Comparison of ENCODE assay signal across 1 cellular context in the genomic region with DNA sequence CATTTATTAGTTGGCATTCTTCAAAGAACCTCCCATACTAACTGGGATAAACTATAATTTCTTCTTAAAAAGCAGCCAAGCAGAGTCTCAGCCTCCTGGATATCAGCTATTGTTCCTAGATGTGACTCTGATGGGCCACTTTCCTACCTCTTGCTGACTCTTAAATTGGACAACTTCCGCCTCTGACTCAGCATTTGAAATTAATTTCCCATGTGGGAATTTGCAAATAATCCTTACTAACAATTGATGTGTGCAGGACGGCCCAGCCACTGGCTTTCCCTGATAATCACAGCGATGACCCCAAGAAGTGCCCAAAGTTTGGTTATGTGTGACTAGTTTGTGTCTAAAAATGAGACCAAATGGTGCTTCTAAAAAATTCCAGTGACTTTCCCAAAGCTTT.
TF ChIP-seq lines count a peak whose summit lies in the region.

No MANE protein-coding gene starts in this region.

TF ChIP-seq in GM23338, 12 proteins besides CTCF, POLR2A, EP300 and RAD21 (continued from another document):
- TF ChIP-seq, protein P1, sequence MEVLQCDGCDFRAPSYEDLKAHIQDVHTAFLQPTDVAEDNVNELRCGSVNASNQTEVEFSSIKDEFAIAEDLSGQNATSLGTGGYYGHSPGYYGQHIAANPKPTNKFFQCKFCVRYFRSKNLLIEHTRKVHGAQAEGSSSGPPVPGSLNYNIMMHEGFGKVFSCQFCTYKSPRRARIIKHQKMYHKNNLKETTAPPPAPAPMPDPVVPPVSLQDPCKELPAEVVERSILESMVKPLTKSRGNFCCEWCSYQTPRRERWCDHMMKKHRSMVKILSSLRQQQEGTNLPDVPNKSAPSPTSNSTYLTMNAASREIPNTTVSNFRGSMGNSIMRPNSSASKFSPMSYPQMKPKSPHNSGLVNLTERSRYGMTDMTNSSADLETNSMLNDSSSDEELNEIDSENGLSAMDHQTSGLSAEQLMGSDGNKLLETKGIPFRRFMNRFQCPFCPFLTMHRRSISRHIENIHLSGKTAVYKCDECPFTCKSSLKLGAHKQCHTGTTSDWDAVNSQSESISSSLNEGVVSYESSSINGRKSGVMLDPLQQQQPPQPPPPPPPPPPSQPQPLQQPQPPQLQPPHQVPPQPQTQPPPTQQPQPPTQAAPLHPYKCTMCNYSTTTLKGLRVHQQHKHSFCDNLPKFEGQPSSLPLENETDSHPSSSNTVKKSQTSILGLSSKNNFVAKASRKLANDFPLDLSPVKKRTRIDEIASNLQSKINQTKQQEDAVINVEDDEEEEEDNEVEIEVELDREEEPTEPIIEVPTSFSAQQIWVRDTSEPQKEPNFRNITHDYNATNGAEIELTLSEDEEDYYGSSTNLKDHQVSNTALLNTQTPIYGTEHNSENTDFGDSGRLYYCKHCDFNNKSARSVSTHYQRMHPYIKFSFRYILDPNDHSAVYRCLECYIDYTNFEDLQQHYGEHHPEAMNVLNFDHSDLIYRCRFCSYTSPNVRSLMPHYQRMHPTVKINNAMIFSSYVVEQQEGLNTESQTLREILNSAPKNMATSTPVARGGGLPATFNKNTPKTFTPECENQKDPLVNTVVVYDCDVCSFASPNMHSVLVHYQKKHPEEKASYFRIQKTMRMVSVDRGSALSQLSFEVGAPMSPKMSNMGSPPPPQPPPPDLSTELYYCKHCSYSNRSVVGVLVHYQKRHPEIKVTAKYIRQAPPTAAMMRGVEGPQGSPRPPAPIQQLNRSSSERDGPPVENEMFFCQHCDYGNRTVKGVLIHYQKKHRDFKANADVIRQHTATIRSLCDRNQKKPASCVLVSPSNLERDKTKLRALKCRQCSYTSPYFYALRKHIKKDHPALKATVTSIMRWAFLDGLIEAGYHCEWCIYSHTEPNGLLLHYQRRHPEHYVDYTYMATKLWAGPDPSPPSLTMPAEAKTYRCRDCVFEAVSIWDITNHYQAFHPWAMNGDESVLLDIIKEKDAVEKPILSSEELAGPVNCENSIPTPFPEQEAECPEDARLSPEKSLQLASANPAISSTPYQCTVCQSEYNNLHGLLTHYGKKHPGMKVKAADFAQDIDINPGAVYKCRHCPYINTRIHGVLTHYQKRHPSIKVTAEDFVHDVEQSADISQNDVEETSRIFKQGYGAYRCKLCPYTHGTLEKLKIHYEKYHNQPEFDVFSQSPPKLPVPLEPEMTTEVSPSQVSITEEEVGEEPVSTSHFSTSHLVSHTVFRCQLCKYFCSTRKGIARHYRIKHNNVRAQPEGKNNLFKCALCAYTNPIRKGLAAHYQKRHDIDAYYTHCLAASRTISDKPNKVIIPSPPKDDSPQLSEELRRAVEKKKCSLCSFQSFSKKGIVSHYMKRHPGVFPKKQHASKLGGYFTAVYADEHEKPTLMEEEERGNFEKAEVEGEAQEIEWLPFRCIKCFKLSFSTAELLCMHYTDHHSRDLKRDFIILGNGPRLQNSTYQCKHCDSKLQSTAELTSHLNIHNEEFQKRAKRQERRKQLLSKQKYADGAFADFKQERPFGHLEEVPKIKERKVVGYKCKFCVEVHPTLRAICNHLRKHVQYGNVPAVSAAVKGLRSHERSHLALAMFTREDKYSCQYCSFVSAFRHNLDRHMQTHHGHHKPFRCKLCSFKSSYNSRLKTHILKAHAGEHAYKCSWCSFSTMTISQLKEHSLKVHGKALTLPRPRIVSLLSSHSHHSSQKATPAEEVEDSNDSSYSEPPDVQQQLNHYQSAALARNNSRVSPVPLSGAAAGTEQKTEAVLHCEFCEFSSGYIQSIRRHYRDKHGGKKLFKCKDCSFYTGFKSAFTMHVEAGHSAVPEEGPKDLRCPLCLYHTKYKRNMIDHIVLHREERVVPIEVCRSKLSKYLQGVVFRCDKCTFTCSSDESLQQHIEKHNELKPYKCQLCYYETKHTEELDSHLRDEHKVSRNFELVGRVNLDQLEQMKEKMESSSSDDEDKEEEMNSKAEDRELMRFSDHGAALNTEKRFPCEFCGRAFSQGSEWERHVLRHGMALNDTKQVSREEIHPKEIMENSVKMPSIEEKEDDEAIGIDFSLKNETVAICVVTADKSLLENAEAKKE (CRISPR knock-in tag; IDR thresholded peaks at IDR 0.05): no peak
- TF ChIP-seq, protein P2, sequence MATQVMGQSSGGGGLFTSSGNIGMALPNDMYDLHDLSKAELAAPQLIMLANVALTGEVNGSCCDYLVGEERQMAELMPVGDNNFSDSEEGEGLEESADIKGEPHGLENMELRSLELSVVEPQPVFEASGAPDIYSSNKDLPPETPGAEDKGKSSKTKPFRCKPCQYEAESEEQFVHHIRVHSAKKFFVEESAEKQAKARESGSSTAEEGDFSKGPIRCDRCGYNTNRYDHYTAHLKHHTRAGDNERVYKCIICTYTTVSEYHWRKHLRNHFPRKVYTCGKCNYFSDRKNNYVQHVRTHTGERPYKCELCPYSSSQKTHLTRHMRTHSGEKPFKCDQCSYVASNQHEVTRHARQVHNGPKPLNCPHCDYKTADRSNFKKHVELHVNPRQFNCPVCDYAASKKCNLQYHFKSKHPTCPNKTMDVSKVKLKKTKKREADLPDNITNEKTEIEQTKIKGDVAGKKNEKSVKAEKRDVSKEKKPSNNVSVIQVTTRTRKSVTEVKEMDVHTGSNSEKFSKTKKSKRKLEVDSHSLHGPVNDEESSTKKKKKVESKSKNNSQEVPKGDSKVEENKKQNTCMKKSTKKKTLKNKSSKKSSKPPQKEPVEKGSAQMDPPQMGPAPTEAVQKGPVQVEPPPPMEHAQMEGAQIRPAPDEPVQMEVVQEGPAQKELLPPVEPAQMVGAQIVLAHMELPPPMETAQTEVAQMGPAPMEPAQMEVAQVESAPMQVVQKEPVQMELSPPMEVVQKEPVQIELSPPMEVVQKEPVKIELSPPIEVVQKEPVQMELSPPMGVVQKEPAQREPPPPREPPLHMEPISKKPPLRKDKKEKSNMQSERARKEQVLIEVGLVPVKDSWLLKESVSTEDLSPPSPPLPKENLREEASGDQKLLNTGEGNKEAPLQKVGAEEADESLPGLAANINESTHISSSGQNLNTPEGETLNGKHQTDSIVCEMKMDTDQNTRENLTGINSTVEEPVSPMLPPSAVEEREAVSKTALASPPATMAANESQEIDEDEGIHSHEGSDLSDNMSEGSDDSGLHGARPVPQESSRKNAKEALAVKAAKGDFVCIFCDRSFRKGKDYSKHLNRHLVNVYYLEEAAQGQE (IDR thresholded peaks at IDR 0.05; ENCODE audit: unreplicated experiment): no peak
- TF ChIP-seq, protein P3, sequence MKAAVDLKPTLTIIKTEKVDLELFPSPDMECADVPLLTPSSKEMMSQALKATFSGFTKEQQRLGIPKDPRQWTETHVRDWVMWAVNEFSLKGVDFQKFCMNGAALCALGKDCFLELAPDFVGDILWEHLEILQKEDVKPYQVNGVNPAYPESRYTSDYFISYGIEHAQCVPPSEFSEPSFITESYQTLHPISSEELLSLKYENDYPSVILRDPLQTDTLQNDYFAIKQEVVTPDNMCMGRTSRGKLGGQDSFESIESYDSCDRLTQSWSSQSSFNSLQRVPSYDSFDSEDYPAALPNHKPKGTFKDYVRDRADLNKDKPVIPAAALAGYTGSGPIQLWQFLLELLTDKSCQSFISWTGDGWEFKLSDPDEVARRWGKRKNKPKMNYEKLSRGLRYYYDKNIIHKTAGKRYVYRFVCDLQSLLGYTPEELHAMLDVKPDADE (IDR thresholded peaks at IDR 0.05): no peak
- TF ChIP-seq EZH2phosphoT487 (IDR thresholded peaks at IDR 0.05; ENCODE audit: unreplicated experiment) (no peak), NANOG (IDR thresholded peaks at IDR 0.05; ENCODE audit: borderline replicate concordance) (no peak), CREB1 (CRISPR knock-in tag; IDR thresholded peaks at IDR 0.05; ENCODE audit: low read depth) (no peak), ZNF114 (CRISPR knock-in tag; IDR thresholded peaks at IDR 0.05) (no peak)
